Comparison of ENCODE assay signal across 10 cellular contexts in the genomic region with DNA sequence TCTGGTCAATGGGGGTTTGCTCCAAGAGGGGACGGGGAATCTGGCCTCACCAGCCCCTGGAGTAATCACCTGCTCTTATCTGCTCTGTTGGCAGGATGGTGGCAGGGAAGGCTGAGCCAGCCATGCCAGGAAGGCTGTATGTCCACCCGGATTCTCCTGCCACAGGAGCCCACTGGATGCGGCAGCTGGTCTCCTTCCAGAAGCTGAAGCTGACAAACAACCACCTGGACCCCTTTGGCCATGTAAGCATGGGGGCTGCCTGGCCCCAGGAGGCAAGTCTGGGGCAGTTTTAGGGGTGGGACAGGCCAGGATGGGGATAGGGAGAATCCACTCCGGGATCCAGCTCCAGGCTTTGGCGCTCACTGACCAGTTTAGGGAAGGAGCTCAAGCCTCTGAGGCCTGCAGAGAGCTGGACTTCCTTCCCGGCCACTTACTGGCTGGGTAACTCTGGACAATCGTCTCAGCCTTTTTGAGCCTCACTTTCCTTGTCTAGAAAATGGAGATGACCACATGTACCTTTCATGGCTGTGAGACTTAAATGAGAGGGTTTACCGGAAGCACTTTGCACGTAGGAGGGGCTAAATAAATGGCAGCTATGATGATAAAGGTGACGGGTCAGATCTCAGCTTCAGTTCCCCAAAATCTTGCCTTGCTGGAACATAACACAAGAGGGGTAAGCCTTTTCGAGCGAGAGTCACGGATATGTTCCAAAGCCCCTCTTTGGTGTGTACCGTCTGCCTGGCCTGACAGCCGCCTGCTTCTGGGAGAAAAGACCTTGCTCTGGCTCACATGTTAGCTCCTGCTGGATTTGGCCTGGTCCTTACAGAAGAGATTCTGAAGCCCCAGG. TPM values are rescaled to one million over a fixed set of nuclear protein-coding genes. Genes with fewer than 3 reads are reported as not detected.
DNase-seq lines count a peak whose midpoint lies in the region; ATAC-seq, FAIRE-seq and TF ChIP-seq lines count a peak whose summit lies in the region.
"Had no signal": no experiment of that assay in that cellular context is flagged by ENCODE, and none has a peak within 500 bp of the region (broad histone marks: within the 10 kb centered on the region; RNA-seq: fewer than 3 reads in every experiment).

No MANE protein-coding gene starts in this region.

- H3K4me1 Mint-ChIP-seq in nephron progenitor cell = peaks cover 27% of the 10 kb centered on the region
- peaks cover 6% of the 10 kb centered on the region for H3K4me1 Mint-ChIP-seq in stimulated activated effector memory CD8-positive, alpha-beta T cell treated with anti-CD3 and anti-CD28 coated beads, Interleukin-12 subunit alpha, Interleukin-12 subunit beta, amount 100 ng/mL, for 72 hours

- no peak for FAIRE-seq in frontal cortex (lab: Jason Lieb, UNC)

- H3K27me3 Mint-ChIP-seq in nephron progenitor cell (ENCODE audit: low read depth, poor library complexity) = peaks cover 66% of the 10 kb centered on the region

- DNase-seq in GM12865 (ENCODE audit: low read depth) = peak; percentile 16
- DNase-seq in NCI-H69 (lab: John Stamatoyannopoulos, UW) = peak; percentile 76
- DNase-seq in dermis blood vessel endothelial cell = peak; percentile 48
- peak; percentile 78 for DNase-seq in nephron progenitor cell
- no peak for DNase-seq in NCI-H748 (lab: John Stamatoyannopoulos, UW; ENCODE audit: unreplicated experiment)
- no peak for DNase-seq in frontal cortex (ENCODE audit: low spot score in 2 of 2)
- DNase-seq in stimulated activated effector memory CD8-positive, alpha-beta T cell treated with anti-CD3 and anti-CD28 coated beads, Interleukin-12 subunit alpha, Interleukin-12 subunit beta, amount 100 ng/mL, for 72 hours (ENCODE audit: low spot score in 2 of 2) = no peak
- DNase-seq: NCI-H1694 had no signal

- TF ChIP-seq CTCF in GM12865 (IDR thresholded peaks at IDR 0.05; ENCODE audit: insufficient read depth, low read depth, low read length, missing control alignments) = no peak
- no peak for TF ChIP-seq CTCF in nephron progenitor cell (IDR thresholded peaks at IDR 0.05)

- H3K27ac Mint-ChIP-seq in nephron progenitor cell = no peak overlapping the region
- no peak overlapping the region for H3K27ac Mint-ChIP-seq in stimulated activated effector memory CD8-positive, alpha-beta T cell treated with anti-CD3 and anti-CD28 coated beads, Interleukin-12 subunit alpha, Interleukin-12 subunit beta, amount 100 ng/mL, for 72 hours

- no peak overlapping the region for H3K4me3 ChIP-seq in GM12865 (ENCODE audit: low read depth, low read length)
- H3K4me3 ChIP-seq: ascending aorta had no signal

- no peaks in the 10 kb centered on the region for H3K9me3 Mint-ChIP-seq in nephron progenitor cell
- no peaks in the 10 kb centered on the region for H3K9me3 Mint-ChIP-seq in stimulated activated effector memory CD8-positive, alpha-beta T cell treated with anti-CD3 and anti-CD28 coated beads, Interleukin-12 subunit alpha, Interleukin-12 subunit beta, amount 100 ng/mL, for 72 hours

- H3K4me3 Mint-ChIP-seq in nephron progenitor cell = no peak overlapping the region
- H3K4me3 Mint-ChIP-seq in stimulated activated effector memory CD8-positive, alpha-beta T cell treated with anti-CD3 and anti-CD28 coated beads, Interleukin-12 subunit alpha, Interleukin-12 subunit beta, amount 100 ng/mL, for 72 hours = no peak overlapping the region

- H3K36me3 Mint-ChIP-seq in nephron progenitor cell (ENCODE audit: low read depth) = no peaks in the 10 kb centered on the region
- H3K36me3 Mint-ChIP-seq in stimulated activated effector memory CD8-positive, alpha-beta T cell treated with anti-CD3 and anti-CD28 coated beads, Interleukin-12 subunit alpha, Interleukin-12 subunit beta, amount 100 ng/mL, for 72 hours = no peaks in the 10 kb centered on the region

- ATAC-seq in HG03175 (IDR thresholded peaks at IDR 0.05; ENCODE audit: unreplicated experiment) = no peak
- ATAC-seq in stimulated activated effector memory CD8-positive, alpha-beta T cell treated with anti-CD3 and anti-CD28 coated beads, Interleukin-12 subunit alpha, Interleukin-12 subunit beta, amount 100 ng/mL, for 72 hours = no peak

RNA-seq across cellular contexts. Expression of a gene that starts 15.4 kb away (rescaled TPM):
- total RNA-seq in dermis blood vessel endothelial cell (not detected in 2 replicates), frontal cortex (not detected)
- total RNA-seq: ascending aorta had no signal

Comparison
In these comparisons a context has a peak if more than half of its experiments do, and no peak if none do; other contexts are left out.
1. DNase-seq: peak in GM12865 (single experiment), NCI-H69 (single experiment), dermis blood vessel endothelial cell (single experiment) and nephron progenitor cell (single experiment); none in NCI-H748 (single experiment), frontal cortex (0 of 2) and stimulated activated effector memory CD8-positive, alpha-beta T cell treated with anti-CD3 and anti-CD28 coated beads, Interleukin-12 subunit alpha, Interleukin-12 subunit beta, amount 100 ng/mL, for 72 hours (0 of 2).